Comparison of ENCODE assay signal across 1 cellular context in genomic region chr18:45761512-45762114, GRCh38.
TF ChIP-seq lines count a peak whose summit lies in the region.

No MANE protein-coding gene starts in this region.

TF ChIP-seq in K562, 482 proteins besides CTCF, POLR2A, EP300 and RAD21 (continued from another document):
- TF ChIP-seq RNF219 (CRISPR knock-in tag; IDR thresholded peaks at IDR 0.05) (no peak), PHF8 (IDR thresholded peaks at IDR 0.05; ENCODE audit: borderline replicate concordance, low read length) (no peak), GATA2 (CRISPR knock-in tag; IDR thresholded peaks at IDR 0.05) (peak; percentile 70), ZBTB17 (CRISPR knock-in tag; IDR thresholded peaks at IDR 0.05) (no peak), ZNF507 (tag; conservative IDR thresholded peaks at IDR 0.05) (no peak), MYNN (IDR thresholded peaks at IDR 0.05) (no peak), MYNN (CRISPR knock-in tag; IDR thresholded peaks at IDR 0.05) (no peak), HNRNPH1 (optimal IDR thresholded peaks at IDR 0.05; ENCODE audit: low read depth, low read length) (no peak), SMARCA5 (IDR thresholded peaks at IDR 0.05) (no peak), POLR2G (IDR thresholded peaks at IDR 0.05; ENCODE audit: low read depth, low read length) (no peak), ATF6 (CRISPR knock-in tag; IDR thresholded peaks at IDR 0.05) (no peak), ARID3A (IDR thresholded peaks at IDR 0.05; ENCODE audit: borderline replicate concordance, low read depth, low read length) (no peak), LARP7 (IDR thresholded peaks at IDR 0.05) (no peak), SMAD4 (CRISPR knock-in tag; conservative IDR thresholded peaks at IDR 0.05) (no peak), ZNF695 (CRISPR knock-in tag; IDR thresholded peaks at IDR 0.05) (no peak), FOS (IDR thresholded peaks at IDR 0.05; ENCODE audit: extremely low read depth, insufficient read length) (no peak), KHSRP (IDR thresholded peaks at IDR 0.05) (no peak), MLLT1 (IDR thresholded peaks at IDR 0.05) (no peak), ZKSCAN1 (IDR thresholded peaks at IDR 0.05; ENCODE audit: low read depth, low read length) (no peak), MTA1 (IDR thresholded peaks at IDR 0.05; ENCODE audit: borderline replicate concordance) (no peak), TBL1XR1 (IDR thresholded peaks at IDR 0.05; ENCODE audit: low read length in 2 of 2) (no peak), RBM14 (IDR thresholded peaks at IDR 0.05; ENCODE audit: borderline replicate concordance, insufficient read depth, low read depth, low read length) (no peak), SMARCC2 (IDR thresholded peaks at IDR 0.05; ENCODE audit: low read depth) (peak; percentile 37; the same call in 1 of the 2 replicates), THRAP3 (IDR thresholded peaks at IDR 0.05; ENCODE audit: borderline replicate concordance) (no peak), ZC3H11A (IDR thresholded peaks at IDR 0.05; ENCODE audit: low read depth, low read length) (no peak), MITF (IDR thresholded peaks at IDR 0.05) (no peak), ZNF764 (CRISPR knock-in tag; IDR thresholded peaks at IDR 0.05; ENCODE audit: low read depth) (no peak), ZNF778 (CRISPR knock-in tag; IDR thresholded peaks at IDR 0.05) (no peak), SMARCE1 (IDR thresholded peaks at IDR 0.05) (peak; percentile 82; the same call in 1 of the 2 replicates), KAT2B (IDR thresholded peaks at IDR 0.05; ENCODE audit: low read depth, low read length) (no peak), YBX1 (IDR thresholded peaks at IDR 0.05) (no peak), WHSC1 (IDR thresholded peaks at IDR 0.05; ENCODE audit: low read length) (no peak), ZNF766 (CRISPR knock-in tag; conservative IDR thresholded peaks at IDR 0.05) (no peak), DPF2 (IDR thresholded peaks at IDR 0.05) (peak; percentile 63; the same call in 1 of the 2 replicates), HMBOX1 (IDR thresholded peaks at IDR 0.05) (peak; percentile 95), SMARCA4 (IDR thresholded peaks at IDR 0.05) (peak; percentile 63), ZNF324 (CRISPR knock-in tag; IDR thresholded peaks at IDR 0.05) (no peak), MEIS2 (IDR thresholded peaks at IDR 0.05; ENCODE audit: partially characterized antibody) (peak; percentile 48), NCOA1 (IDR thresholded peaks at IDR 0.05; ENCODE audit: low read depth) (no peak), CHD4 (IDR thresholded peaks at IDR 0.05; ENCODE audit: insufficient read depth, insufficient replicate concordance, low read depth, low read length, poor library complexity, severe bottlenecking) (no peak), SRSF9 (IDR thresholded peaks at IDR 0.05; ENCODE audit: borderline replicate concordance, low read depth, low read length) (no peak), ZNF3 (CRISPR knock-in tag; IDR thresholded peaks at IDR 0.05) (no peak), NCOR1 (IDR thresholded peaks at IDR 0.05) (0 out of 2 replicates have a peak, but pooled peaks have one; percentile 15), MTF1 (CRISPR knock-in tag; IDR thresholded peaks at IDR 0.05; ENCODE audit: borderline replicate concordance) (no peak), HDAC6 (IDR thresholded peaks at IDR 0.05; ENCODE audit: low read depth, low read length) (no peak), RBM17 (IDR thresholded peaks at IDR 0.05; ENCODE audit: borderline replicate concordance, low read depth, low read length) (no peak), ZNF23 (CRISPR knock-in tag; IDR thresholded peaks at IDR 0.05) (no peak), CHD1 (IDR thresholded peaks at IDR 0.05; ENCODE audit: low read length) (no peak), HNRNPUL1 (IDR thresholded peaks at IDR 0.05; ENCODE audit: low read length) (no peak), ZKSCAN8 (CRISPR knock-in tag; IDR thresholded peaks at IDR 0.05) (no peak), ZEB2 (IDR thresholded peaks at IDR 0.05) (no peak), MED1 (CRISPR knock-in tag; IDR thresholded peaks at IDR 0.05; ENCODE audit: borderline replicate concordance) (no peak), ZNF785 (CRISPR knock-in tag; IDR thresholded peaks at IDR 0.05) (no peak), ELF4 (CRISPR knock-in tag; IDR thresholded peaks at IDR 0.05) (no peak), CXXC5 (CRISPR knock-in tag; IDR thresholded peaks at IDR 0.05) (peak; percentile 35; the same call in 1 of the 2 replicates), CBX2 (IDR thresholded peaks at IDR 0.05; ENCODE audit: insufficient read depth, low read length, poor library complexity, severe bottlenecking) (no peak), SOX6 (IDR thresholded peaks at IDR 0.05) (peak; percentile 68; the same call in 1 of the 2 replicates), ZNF263 (CRISPR knock-in tag; IDR thresholded peaks at IDR 0.05; ENCODE audit: borderline replicate concordance) (no peak), USF2 (CRISPR knock-in tag; IDR thresholded peaks at IDR 0.05) (no peak), GABPB1 (CRISPR knock-in tag; IDR thresholded peaks at IDR 0.05) (no peak), NFE2 (IDR thresholded peaks at IDR 0.05; ENCODE audit: low read depth) (peak; percentile 10), FOSL1 (tag; conservative IDR thresholded peaks at IDR 0.05) (peak; percentile 56; the same call in 1 of the 2 replicates), RHOXF2B (CRISPR knock-in tag; conservative IDR thresholded peaks at IDR 0.05) (no peak), SFPQ (IDR thresholded peaks at IDR 0.05; ENCODE audit: low read depth, low read length) (no peak), BDP1 (IDR thresholded peaks at IDR 0.05; ENCODE audit: insufficient read depth, insufficient read length) (no peak), ZNF384 (IDR thresholded peaks at IDR 0.05; ENCODE audit: low read depth, low read length) (no peak), ZNF316 (IDR thresholded peaks at IDR 0.05) (no peak)
